Comparison of ENCODE assay signal across 25 cellular contexts in the genomic region with DNA sequence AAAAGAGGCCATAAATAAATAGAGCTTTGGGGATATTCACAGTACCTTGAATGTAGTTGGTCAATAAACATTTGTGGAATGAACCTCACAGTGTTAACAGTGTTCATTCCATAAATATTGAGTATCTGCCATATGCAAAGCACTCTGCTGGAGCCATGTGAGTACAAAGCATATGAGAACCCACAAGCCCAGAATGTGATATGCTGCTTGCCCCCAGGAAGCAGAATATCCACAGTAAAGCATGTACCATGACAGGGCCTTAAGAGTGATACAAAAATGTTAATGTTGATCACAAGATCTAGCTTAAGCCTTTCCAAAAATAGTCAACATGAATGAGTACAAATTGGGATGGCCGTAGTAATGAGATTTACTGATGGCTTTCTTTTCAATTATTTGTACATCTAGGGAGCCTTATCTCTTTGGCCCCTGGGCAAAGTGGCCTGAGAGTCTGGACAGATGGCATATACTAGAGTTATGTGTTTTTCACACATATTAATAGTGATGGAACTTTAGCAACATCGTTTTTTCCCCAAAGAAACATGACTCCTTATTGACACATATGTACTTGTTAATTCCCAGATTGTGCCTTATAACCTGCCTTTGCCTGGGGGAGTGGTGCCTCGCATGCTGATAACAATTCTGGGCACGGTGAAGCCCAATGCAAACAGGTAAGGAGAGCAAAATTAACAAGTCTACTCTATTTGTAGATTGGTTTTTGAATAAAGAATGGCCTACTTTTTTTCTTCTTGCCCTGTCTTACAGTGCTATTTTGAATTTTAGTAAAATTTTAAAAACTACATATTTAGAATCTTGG. TPM values are rescaled to one million over a fixed set of nuclear protein-coding genes. Genes with fewer than 3 reads are reported as not detected.
"Had no signal": no experiment of that assay in that cellular context is flagged by ENCODE, and none has a peak within 500 bp of the region (broad histone marks: within the 10 kb centered on the region; RNA-seq: fewer than 3 reads in every experiment).

No MANE protein-coding gene starts in this region.

- H3K4me1 ChIP-seq: SJCRH30 had no signal

- H3K27me3 ChIP-seq: Peyer's patch, SJCRH30 had no signal

- H3K4me3 ChIP-seq: Peyer's patch, SJCRH30 had no signal

- H3K27ac Mint-ChIP-seq: activated CD4-positive, alpha-beta memory T cell treated with anti-CD3 and anti-CD28 coated beads for 36 hours; activated CD4-positive, alpha-beta T cell treated with anti-CD3 and anti-CD28 coated beads, Interleukin-2, amount 10 ng/mL, durations not matched to agents 7 days and 5 days; activated naive CD4-positive, alpha-beta T cell treated with anti-CD3 and anti-CD28 coated beads, Interleukin-2, amount 10 ng/mL, durations not matched to agents 7 days and 5 days; activated naive CD8-positive, alpha-beta T cell treated with anti-CD3 and anti-CD28 coated beads for 36 hours; activated T-cell treated with anti-CD3 and anti-CD28 coated beads, Interleukin-2, amount 50 U/mL, for 72 hours; activated T-helper 2 cell treated with anti-CD3 and anti-CD28 coated beads, Interferon-gamma antibody, Interleukin-2, Interleukin-4, amounts not matched to agents 10 μg/mL and 5 μg/mL and 100 μg/mL, durations not matched to agents 14 hours and 24 hours and 36 hours; IgD-negative memory B cell; WTC11 had no signal

- H3K4me1 Mint-ChIP-seq: IgD-negative memory B cell, WTC11 had no signal

- H3K9me3 ChIP-seq: Peyer's patch, SJCRH30 had no signal

- H3K4me3 Mint-ChIP-seq: activated CD4-positive, alpha-beta memory T cell treated with anti-CD3 and anti-CD28 coated beads for 36 hours; activated CD4-positive, alpha-beta T cell treated with anti-CD3 and anti-CD28 coated beads, Interleukin-2, amount 10 ng/mL, durations not matched to agents 7 days and 5 days; activated naive CD4-positive, alpha-beta T cell treated with anti-CD3 and anti-CD28 coated beads, Interleukin-2, amount 10 ng/mL, durations not matched to agents 7 days and 5 days; activated naive CD8-positive, alpha-beta T cell treated with anti-CD3 and anti-CD28 coated beads for 36 hours; activated T-cell treated with anti-CD3 and anti-CD28 coated beads, Interleukin-2, amount 50 U/mL, for 72 hours; IgD-negative memory B cell; T-helper 17 cell; WTC11 had no signal

- H3K36me3 Mint-ChIP-seq: IgD-negative memory B cell had no signal

- H3K27ac ChIP-seq: Peyer's patch, RWPE1, SJCRH30 had no signal

- H3K27me3 Mint-ChIP-seq: activated CD4-positive, alpha-beta memory T cell treated with anti-CD3 and anti-CD28 coated beads for 36 hours; activated CD4-positive, alpha-beta T cell treated with anti-CD3 and anti-CD28 coated beads, Interleukin-2, amount 10 ng/mL, durations not matched to agents 7 days and 5 days; activated naive CD4-positive, alpha-beta T cell treated with anti-CD3 and anti-CD28 coated beads, Interleukin-2, amount 10 ng/mL, durations not matched to agents 7 days and 5 days; IgD-negative memory B cell; T-helper 17 cell had no signal

- ATAC-seq: activated T-cell treated with anti-CD3 and anti-CD28 coated beads, Interleukin-2, amount 50 U/mL, for 72 hours; T-helper 17 cell; WTC11 had no signal

- DNase-seq: activated CD4-positive, alpha-beta memory T cell treated with anti-CD3 and anti-CD28 coated beads for 36 hours; activated CD4-positive, alpha-beta T cell treated with anti-CD3 and anti-CD28 coated beads, Interleukin-2, amount 10 ng/mL, durations not matched to agents 7 days and 5 days; activated CD4-positive, CD25-positive, alpha-beta regulatory T cell treated with anti-CD3 and anti-CD28 coated beads, Interleukin-2, amount 50 U/mL, for 72 hours; activated CD8-positive, alpha-beta memory T cell treated with anti-CD3 and anti-CD28 coated beads for 24 hours; activated gamma-delta T cell treated with Interleukin-2 at 50 U/mL for 16 hours; activated naive CD4-positive, alpha-beta T cell treated with anti-CD3 and anti-CD28 coated beads, Interleukin-2, amount 10 ng/mL, durations not matched to agents 7 days and 5 days; activated naive CD8-positive, alpha-beta T cell treated with anti-CD3 and anti-CD28 coated beads for 36 hours; activated T-cell treated with anti-CD3 and anti-CD28 coated beads, Interleukin-2, amount 50 U/mL, for 72 hours; central memory CD4-positive, alpha-beta T cell; KG1; MV-4-11; NCI-H1092 treated with DMSO at 0.1 percent for 48 hours; NCI-H1417 treated with DMSO at 0.1 percent for 48 hours; NCI-H1694; NCI-H2029; NCI-H524; Peyer's patch; Right ventricle myocardium superior; SJCRH30; T-helper 17 cell; T-helper 9 cell had no signal

- H3K9me3 Mint-ChIP-seq: activated CD4-positive, alpha-beta memory T cell treated with anti-CD3 and anti-CD28 coated beads for 36 hours; activated CD4-positive, alpha-beta T cell treated with anti-CD3 and anti-CD28 coated beads, Interleukin-2, amount 10 ng/mL, durations not matched to agents 7 days and 5 days; activated naive CD4-positive, alpha-beta T cell treated with anti-CD3 and anti-CD28 coated beads, Interleukin-2, amount 10 ng/mL, durations not matched to agents 7 days and 5 days; activated naive CD8-positive, alpha-beta T cell treated with anti-CD3 and anti-CD28 coated beads for 36 hours; activated T-cell treated with anti-CD3 and anti-CD28 coated beads, Interleukin-2, amount 50 U/mL, for 72 hours; activated T-helper 2 cell treated with anti-CD3 and anti-CD28 coated beads, Interferon-gamma antibody, Interleukin-2, Interleukin-4, amounts not matched to agents 10 μg/mL and 5 μg/mL and 100 μg/mL, durations not matched to agents 14 hours and 24 hours and 36 hours; WTC11 had no signal

RNA-seq across cellular contexts. Expression of a gene that starts 51.5 kb away (rescaled TPM):
- polyA plus RNA-seq: IgD-negative memory B cell had no signal
